37 cellular contexts compared by ENCODE assay signal in genomic region chr19:50210425-50210824, GRCh38. TPM values are rescaled to one million over a fixed set of nuclear protein-coding genes. Genes with fewer than 3 reads are reported as not detected.
"Had no signal": no experiment of that assay in that cellular context is flagged by ENCODE, and none has a peak within 500 bp of the region (broad histone marks: within the 10 kb centered on the region; RNA-seq: fewer than 3 reads in every experiment).

No MANE protein-coding gene starts in this region.

- H3K4me3 Mint-ChIP-seq: naive thymus-derived CD4-positive, alpha-beta T cell; natural killer cell; nephron; neural progenitor cell; stimulated activated memory B cell treated with anti-CD40 and anti-IgM and Interleukin-4, amounts not matched to agents 10 μg/mL and 1 μg/mL and 100 μg/mL, for 72 hours; stimulated activated naive CD8-positive, alpha-beta T cell treated with anti-CD3 and anti-CD28 coated beads, Interleukin-15, amount 100 ng/mL, for 72 hours; type B pancreatic cell had no signal

- H3K27ac ChIP-seq: neural progenitor cell, neutrophil, ovary, parathyroid adenoma, psoas muscle, skin epidermis, spleen, suprapubic skin, testis, tibial artery, transverse colon, upper lobe of right lung, uterus had no signal

- H2AFZ ChIP-seq: neural progenitor cell, parathyroid adenoma had no signal

- H3K4me1 ChIP-seq: parathyroid adenoma, testis, upper lobe of right lung, uterus had no signal

- H3K27me3 ChIP-seq: ovary, testis, uterus had no signal

- H3K9me3 ChIP-seq: neutrophil, ovary, psoas muscle, suprapubic skin, testis, transverse colon, upper lobe of right lung, uterus had no signal

- H3K4me3 ChIP-seq: neural progenitor cell, ovary, psoas muscle, skin epidermis, smooth muscle cell, spleen, suprapubic skin, tibial artery, transverse colon, upper lobe of right lung, uterus had no signal

- H3K9me3 Mint-ChIP-seq: natural killer cell, type B pancreatic cell had no signal

- H3K36me3 ChIP-seq: neural progenitor cell, neutrophil, ovary, spleen, transverse colon, upper lobe of right lung, uterus had no signal

- ATAC-seq: naive thymus-derived CD4-positive, alpha-beta T cell; natural killer cell; psoas muscle; right cardiac atrium; sciatic nerve; stimulated activated memory B cell treated with anti-CD40 and anti-IgM and Interleukin-4, amounts not matched to agents 10 μg/mL and 1 μg/mL and 100 μg/mL, for 72 hours; stimulated activated naive CD8-positive, alpha-beta T cell treated with anti-CD3 and anti-CD28 coated beads, Interleukin-15, amount 100 ng/mL, for 72 hours; stimulated activated naive CD8-positive, alpha-beta T cell treated with anti-CD3 and anti-CD28 coated beads, Interleukin-15, Interleukin-2, amounts not matched to agents 100 U/mL and 50 U/mL, for 24 hours; upper lobe of right lung had no signal

- H3K36me3 Mint-ChIP-seq: natural killer cell; neural progenitor cell; stimulated activated memory B cell treated with anti-CD40 and anti-IgM and Interleukin-4, amounts not matched to agents 10 μg/mL and 1 μg/mL and 100 μg/mL, for 72 hours had no signal

- H3K27ac Mint-ChIP-seq: naive thymus-derived CD4-positive, alpha-beta T cell; natural killer cell; nephron; neural progenitor cell; progenitor cell of endocrine pancreas; stimulated activated memory B cell treated with anti-CD40 and anti-IgM and Interleukin-4, amounts not matched to agents 10 μg/mL and 1 μg/mL and 100 μg/mL, for 72 hours; stimulated activated naive CD8-positive, alpha-beta T cell treated with anti-CD3 and anti-CD28 coated beads, Interleukin-15, amount 100 ng/mL, for 72 hours; type B pancreatic cell had no signal

- H3K4me1 Mint-ChIP-seq: naive thymus-derived CD4-positive, alpha-beta T cell; natural killer cell; nephron; stimulated activated memory B cell treated with anti-CD40 and anti-IgM and Interleukin-4, amounts not matched to agents 10 μg/mL and 1 μg/mL and 100 μg/mL, for 72 hours; stimulated activated naive CD8-positive, alpha-beta T cell treated with anti-CD3 and anti-CD28 coated beads, Interleukin-15, amount 100 ng/mL, for 72 hours had no signal

- DNase-seq: naive thymus-derived CD4-positive, alpha-beta T cell; natural killer cell; nucleus accumbens; ovary; psoas muscle; right cardiac atrium; spleen; stimulated activated CD4-positive, alpha-beta T cell treated with anti-CD3 and anti-CD28 coated beads, Interleukin-12 subunit alpha, Interleukin-12 subunit beta, amount 100 ng/mL, for 4 hours; stimulated activated CD4-positive, alpha-beta T cell treated with anti-CD3 and anti-CD28 coated beads, Interleukin-1b, Interleukin-23, amount 100 ng/mL, for 48 hours; stimulated activated CD4-positive, alpha-beta T cell treated with anti-CD3 and anti-CD28 coated beads, Interleukin-4, amount 100 ng/mL, for 1 hour; stimulated activated CD4-positive, alpha-beta T cell treated with anti-CD3 and anti-CD28 coated beads, Interleukin-4, amount 100 ng/mL, for 4 hours; stimulated activated CD8-positive, alpha-beta memory T cell treated with anti-CD3 and anti-CD28 coated beads, Interleukin-4, amount 100 ng/mL, for 48 hours; stimulated activated naive CD4-positive, alpha-beta T cell; stimulated activated naive CD8-positive, alpha-beta T cell treated with anti-CD3 and anti-CD28 coated beads, Interleukin-15, amount 100 ng/mL, for 72 hours; stimulated activated naive CD8-positive, alpha-beta T cell treated with anti-CD3 and anti-CD28 coated beads, Interleukin-15, Interleukin-2, amounts not matched to agents 100 U/mL and 50 U/mL, for 24 hours; substantia nigra; testis; tibial artery; transverse colon; upper lobe of right lung; uterus had no signal

- H3K9ac ChIP-seq: neural progenitor cell, parathyroid adenoma had no signal

- H3K4me2 ChIP-seq: neural progenitor cell, smooth muscle cell had no signal

- H3K79me2 ChIP-seq: parathyroid adenoma had no signal

- H3K27me3 Mint-ChIP-seq: progenitor cell of endocrine pancreas had no signal

RNA-seq across cellular contexts. Expression of gene MYH14, which starts 7.0 kb away (rescaled TPM):
- total RNA-seq: naive thymus-derived CD4-positive, alpha-beta T cell; natural killer cell had no signal
- polyA plus RNA-seq: naive thymus-derived CD4-positive, alpha-beta T cell; neural cell had no signal

RNA-seq across cellular contexts. Expression of gene IZUMO2, which starts 47.3 kb away (rescaled TPM):
- total RNA-seq: naive thymus-derived CD4-positive, alpha-beta T cell; natural killer cell; omental fat pad; ovary; progenitor cell of endocrine pancreas; psoas muscle; renal cortical epithelial cell; right cardiac atrium; sciatic nerve; smooth muscle cell; spleen; suprapubic skin; transverse colon; upper lobe of right lung; urinary bladder; uterus had no signal
- polyA plus RNA-seq: naive thymus-derived CD4-positive, alpha-beta T cell; neural cell; ovary; psoas muscle; right cardiac atrium; smooth muscle cell; spleen; thymus; urinary bladder had no signal
